Comparison of ENCODE assay signal across 20 cellular contexts in the genomic region with DNA sequence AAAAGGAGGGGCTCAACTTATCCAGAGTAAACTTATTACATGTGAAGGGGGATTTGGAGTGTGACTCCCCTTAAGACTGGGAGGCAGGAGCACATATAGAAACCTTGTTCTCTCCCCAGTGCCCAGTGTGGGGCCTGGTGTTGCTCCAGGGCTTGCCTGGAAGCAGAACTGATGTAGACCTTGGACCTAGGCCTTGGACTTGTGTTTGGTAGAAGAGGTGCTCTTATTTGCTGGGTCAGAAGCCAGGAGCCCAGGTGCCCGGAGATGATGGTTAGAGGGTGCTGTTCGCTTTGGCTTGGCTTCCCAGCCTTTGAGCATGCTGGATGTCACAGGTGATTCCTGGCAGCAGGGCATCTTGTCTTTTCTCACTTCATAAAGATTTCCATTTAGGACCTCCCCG.
"Had no signal": no experiment of that assay in that cellular context is flagged by ENCODE, and none has a peak within 500 bp of the region (broad histone marks: within the 10 kb centered on the region; RNA-seq: fewer than 3 reads in every experiment).

No MANE protein-coding gene starts in this region.

- FAIRE-seq: endothelial cell of umbilical vein, kidney had no signal

- ATAC-seq: foreskin keratinocyte; stimulated activated naive B cell treated with anti-CD40 and anti-IgM and Interleukin-4, amounts not matched to agents 10 μg/mL and 1 μg/mL and 100 μg/mL, for 72 hours; stimulated activated naive CD8-positive, alpha-beta T cell treated with anti-CD3 and anti-CD28 coated beads, Interleukin-15, amount 100 ng/mL, for 72 hours had no signal

- H3K4me1 ChIP-seq: colonic mucosa, sigmoid colon had no signal

- H3K4me3 ChIP-seq: colonic mucosa, hepatocyte, sigmoid colon, skin epidermis, thoracic aorta had no signal

- H3K36me3 ChIP-seq: colonic mucosa, sigmoid colon, thoracic aorta had no signal

- H3K27me3 ChIP-seq: colonic mucosa, foreskin keratinocyte, hepatocyte, sigmoid colon had no signal

- DNase-seq: colonic mucosa; dermis blood vessel endothelial cell; endodermal cell; erythroblast; foreskin keratinocyte; kidney; left cardiac atrium; left ventricle myocardium superior; mesendoderm; naive B cell; sigmoid colon; stimulated activated CD4-positive, alpha-beta T cell treated with anti-CD3 and anti-CD28 coated beads, Interleukin-2, amount 100 ng/mL, for 24 hours; stimulated activated CD4-positive, alpha-beta T cell treated with anti-CD3 and anti-CD28 coated beads, Interleukin-4, amount 100 ng/mL, for 4 hours; stimulated activated naive B cell treated with anti-CD40 and anti-IgM and Interleukin-4, amounts not matched to agents 10 μg/mL and 1 μg/mL and 100 μg/mL, for 72 hours; stimulated activated naive CD8-positive, alpha-beta T cell treated with anti-CD3 and anti-CD28 coated beads, Interleukin-15, amount 100 ng/mL, for 72 hours; trophoblast cell had no signal

- H3K27ac ChIP-seq: colonic mucosa, hepatocyte, sigmoid colon, skin epidermis had no signal

- H3K9me3 ChIP-seq: colonic mucosa, sigmoid colon, thoracic aorta had no signal
